In genomic region chr17:60652484-60653247, GRCh38 we compare ENCODE assay signal across 11 cellular contexts. TPM values are rescaled to one million over a fixed set of nuclear protein-coding genes. Genes with fewer than 3 reads are reported as not detected.
DNase-seq lines count a peak whose midpoint lies in the region; ATAC-seq, FAIRE-seq and TF ChIP-seq lines count a peak whose summit lies in the region.
"Had no signal": no experiment of that assay in that cellular context is flagged by ENCODE, and none has a peak within 500 bp of the region (broad histone marks: within the 10 kb centered on the region; RNA-seq: fewer than 3 reads in every experiment).

No MANE protein-coding gene starts in this region.

- H3K27me3 Mint-ChIP-seq in naive thymus-derived CD4-positive, alpha-beta T cell, result no peaks in the 10 kb centered on the region

- FAIRE-seq in H54 (lab: Jason Lieb, UNC), result peak; percentile 52

- H3K36me3 ChIP-seq in naive thymus-derived CD4-positive, alpha-beta T cell (ENCODE audit: control insufficient read depth in 2 of 3, insufficient read depth in 3 of 3, low read length in 3 of 3), result peaks cover 0 to 23% (median 0%) of the 10 kb centered on the region in 3 experiments

- no peaks in the 10 kb centered on the region for H3K4me1 ChIP-seq in naive thymus-derived CD4-positive, alpha-beta T cell (ENCODE audit: control insufficient read depth in 2 of 2, insufficient read depth in 2 of 2, low read length in 2 of 2)
- H3K4me1 ChIP-seq: left ventricle myocardium inferior, suprapubic skin had no signal

- POLR2A ChIA-PET in naive thymus-derived CD4-positive, alpha-beta T cell (lab: Charles Lee), result no interaction called here

- peak overlapping the region in 4 of 10 donors; percentile 4 to 35 (median 20) for H3K4me3 Mint-ChIP-seq in naive thymus-derived CD4-positive, alpha-beta T cell

- no peak overlapping the region for H3K4me3 ChIP-seq in naive thymus-derived CD4-positive, alpha-beta T cell (ENCODE audit: low read length)
- H3K4me3 ChIP-seq: left ventricle myocardium inferior, SK-N-MC, suprapubic skin had no signal

- H3K27ac Mint-ChIP-seq in naive thymus-derived CD4-positive, alpha-beta T cell, result peak overlapping the region in 4 of 9 donors; percentile 17 to 84 (median 53)

- H3K36me3 Mint-ChIP-seq in naive thymus-derived CD4-positive, alpha-beta T cell, result peaks cover 5 to 34% (median 17%) of the 10 kb centered on the region in 5 donors

- CTCF ChIA-PET in naive thymus-derived CD4-positive, alpha-beta T cell (lab: Charles Lee), result no interaction called here

- no peaks in the 10 kb centered on the region for H3K9me3 ChIP-seq in naive thymus-derived CD4-positive, alpha-beta T cell (ENCODE audit: control insufficient read depth in 2 of 3, low read length in 3 of 3)
- H3K9me3 ChIP-seq: left ventricle myocardium inferior, suprapubic skin had no signal

- no peak overlapping the region for H3K27ac ChIP-seq in naive thymus-derived CD4-positive, alpha-beta T cell (ENCODE audit: low read depth, low read length)
- H3K27ac ChIP-seq: left ventricle myocardium inferior, SK-N-MC, suprapubic skin had no signal

- ATAC-seq in GM19023 (IDR thresholded peaks at IDR 0.05; ENCODE audit: unreplicated experiment), result peak; percentile 91
- ATAC-seq in HG03521 (IDR thresholded peaks at IDR 0.05; ENCODE audit: unreplicated experiment), result peak; percentile 79
- ATAC-seq in naive thymus-derived CD4-positive, alpha-beta T cell, result peak; percentile 60

- in situ Hi-C loops in G401 (cut with HindIII; ENCODE audit: low sequenced_read_pairs), result no loop called here

- intact Hi-C loops in naive thymus-derived CD4-positive, alpha-beta T cell (cut with micrococcal nuclease), result no loop called here

- TF ChIP-seq POLR2A in H54 (IDR thresholded peaks at IDR 0.05; ENCODE audit: low read depth, low read length), result no peak

- no peaks in the 10 kb centered on the region for H3K9me3 Mint-ChIP-seq in naive thymus-derived CD4-positive, alpha-beta T cell

- H3K4me1 Mint-ChIP-seq in naive thymus-derived CD4-positive, alpha-beta T cell, result peaks cover 10 to 44% (median 26%) of the 10 kb centered on the region in 7 donors

- DNase-seq in H54 (ENCODE audit: insufficient read length, low spot score) (no peak), NCI-H1417 (lab: John Stamatoyannopoulos, UW) (no peak), G401 (ENCODE audit: low spot score) (no peak), cerebellar nuclear complex (lab: John Stamatoyannopoulos, UW) (no peak), UCSD-AML1 (lab: John Stamatoyannopoulos, UW; ENCODE audit: unreplicated experiment) (no peak)
- DNase-seq in naive thymus-derived CD4-positive, alpha-beta T cell, result no peak
- DNase-seq: left ventricle myocardium inferior had no signal

- no peaks in the 10 kb centered on the region for H3K27me3 ChIP-seq in naive thymus-derived CD4-positive, alpha-beta T cell (ENCODE audit: control insufficient read depth in 2 of 2, insufficient read depth in 2 of 2, low read length in 2 of 2)
- H3K27me3 ChIP-seq: suprapubic skin had no signal

RNA-seq across cellular contexts. Expression of gene BCAS3, which starts 25.0 kb away (rescaled TPM):
- 10 to 100 TPM; 18.4 to 57.8 (median 42.3) TPM for total RNA-seq in naive thymus-derived CD4-positive, alpha-beta T cell
- 10 to 100 TPM; 25.7 to 29.9 TPM for polyA plus RNA-seq in naive thymus-derived CD4-positive, alpha-beta T cell
- total RNA-seq in G401 (2014; rRNA removed; shearing (Covaris generic)), result 6.0 and 13.1 TPM in 2 replicates

RNA-seq across cellular contexts. Expression of gene PPM1D, which starts 52.7 kb away (rescaled TPM):
- 10 to 100 TPM; 13.5 to 18.8 (median 17.7) TPM for total RNA-seq in naive thymus-derived CD4-positive, alpha-beta T cell
- polyA plus RNA-seq in naive thymus-derived CD4-positive, alpha-beta T cell, result 10 to 100 TPM in 1 of 2 donors, 1 to 10 TPM in 1; 8.6 to 14.2 TPM
- total RNA-seq in G401 (2014; rRNA removed; shearing (Covaris generic)), result 17.2 and 31.4 TPM in 2 replicates
